Comparison of ENCODE assay signal across 21 cellular contexts in genomic region chr2:161095314-161095713, GRCh38.
DNase-seq lines count a peak whose midpoint lies in the region; ATAC-seq and TF ChIP-seq lines count a peak whose summit lies in the region.
"Had no signal": no experiment of that assay in that cellular context is flagged by ENCODE, and none has a peak within 500 bp of the region (broad histone marks: within the 10 kb centered on the region; RNA-seq: fewer than 3 reads in every experiment).

No MANE protein-coding gene starts in this region.

- H3K4me3 Mint-ChIP-seq in mesothelial cell of epicardium: no peak overlapping the region
- H3K4me3 Mint-ChIP-seq: CD4-positive, alpha-beta memory T cell; HFFc6; IgD-negative memory B cell; T-helper 2 cell treated with Interferon-gamma antibody and Interleukin-4, amounts not matched to agents 5 μg/mL and 100 μg/mL, for 36 hours had no signal

- no peak overlapping the region for H3K9ac ChIP-seq in HCT116 (ENCODE audit: low read length)
- H3K9ac ChIP-seq: BLaER1 had no signal

- TF ChIP-seq POLR2A in HCT116 (IDR thresholded peaks at IDR 0.05; ENCODE audit: borderline replicate concordance, extremely low read depth, insufficient read depth, insufficient read length) (no peak), Raji (IDR thresholded peaks at IDR 0.05; ENCODE audit: insufficient read depth, low read depth, low read length) (0 out of 2 replicates have a peak, but pooled peaks have one; percentile 21)

- H3K4me3 ChIP-seq in GM12865 (ENCODE audit: low read depth, low read length) (peak overlapping the region; percentile 44), HCT116 (replicated peaks in 1 of 2; ENCODE audit: low read depth in 1 of 2, low read length in 2 of 2) (no peak overlapping the region)
- H3K4me3 ChIP-seq: A549, BLaER1, SK-N-MC had no signal

- DNase-seq in GM12865 (ENCODE audit: low read depth) (no peak), HCT116 (ENCODE audit: low read depth, low spot score) (no peak), mesothelial cell of epicardium (ENCODE audit: low spot score in 2 of 2, unreplicated experiment in 2 of 2) (no peak), MV-4-11 (lab: John Stamatoyannopoulos, UW) (no peak), left ventricle myocardium superior (no peak), NCI-H524 (lab: John Stamatoyannopoulos, UW) (no peak)
- DNase-seq: CD4-positive, alpha-beta memory T cell; DMS153; GOT3; HFFc6; NCI-H1417 treated with DMSO at 0.1 percent for 48 hours; NCI-H1930; NCI-H69; SHP77 had no signal

- H3K9me3 Mint-ChIP-seq in mesothelial cell of epicardium: peaks cover 6% of the 10 kb centered on the region
- H3K9me3 Mint-ChIP-seq: HFFc6, IgD-negative memory B cell had no signal

- TF ChIP-seq RAD21 in HCT116 (IDR thresholded peaks at IDR 0.05; ENCODE audit: low read depth): no peak

- H3K36me3 ChIP-seq in HCT116 (ENCODE audit: control insufficient read depth in 1 of 2, insufficient read depth in 2 of 2, low read length in 2 of 2): no peaks in the 10 kb centered on the region
- H3K36me3 ChIP-seq: BLaER1 had no signal

- no peaks in the 10 kb centered on the region for H3K9me2 ChIP-seq in HCT116 (ENCODE audit: insufficient read depth)

- peaks cover 16% of the 10 kb centered on the region for H3K4me1 Mint-ChIP-seq in mesothelial cell of epicardium

- intact Hi-C loops in HCT116 (cut with micrococcal nuclease) (no loop called here), left ventricle myocardium superior (cut with micrococcal nuclease) (no loop called here)

- no peak overlapping the region for H3K4me2 ChIP-seq in HCT116 (ENCODE audit: low read length)
- H3K4me2 ChIP-seq: A549 had no signal

- no peaks in the 10 kb centered on the region for H3K27me3 Mint-ChIP-seq in mesothelial cell of epicardium (ENCODE audit: low read depth)
- H3K27me3 Mint-ChIP-seq: CD4-positive, alpha-beta memory T cell had no signal

- no TSS peak for BruUV-seq in HCT116 (replicated peaks; lab: Mats Ljungman, UMichigan)

- RAD21 ChIA-PET in HCT116 (lab: Charles Lee; ENCODE audit: low non-redundant PET in 1 of 2, low total read pairs in 2 of 2, uncharacterized antibody in 2 of 2, unreplicated experiment in 2 of 2): no interaction called here

- peaks cover 4% of the 10 kb centered on the region for H3K36me3 Mint-ChIP-seq in mesothelial cell of epicardium
- H3K36me3 Mint-ChIP-seq: CD4-positive, alpha-beta memory T cell; IgD-negative memory B cell had no signal

- H3K27ac ChIP-seq in HCT116 (ENCODE audit: low read depth, low read length): no peak overlapping the region
- H3K27ac ChIP-seq: A549, BLaER1, SK-N-MC had no signal

- CTCF ChIA-PET in HCT116 (lab: Charles Lee): no interaction called here

- H3K9me3 ChIP-seq in HCT116 (ENCODE audit: control insufficient read depth in 1 of 2, insufficient read depth in 1 of 2, low read depth in 1 of 2, low read length in 2 of 2): no peaks in the 10 kb centered on the region
- H3K9me3 ChIP-seq: A549, BLaER1 had no signal

- peaks cover 0 to 4% of the 10 kb centered on the region in 2 experiments; a peak in 1 of 4 replicates for H3K4me1 ChIP-seq in HCT116 (ENCODE audit: control insufficient read depth in 1 of 2, insufficient read depth in 2 of 2, low read length in 2 of 2)
- H3K4me1 ChIP-seq: A549 had no signal

- H4K20me1 ChIP-seq in HCT116 (ENCODE audit: insufficient read depth): no peaks in the 10 kb centered on the region; the same call in 1 of the 2 replicates
- H4K20me1 ChIP-seq: BLaER1 had no signal

- peak overlapping the region; percentile 56 for H3K27ac Mint-ChIP-seq in mesothelial cell of epicardium
- H3K27ac Mint-ChIP-seq: CD4-positive, alpha-beta memory T cell; HFFc6; T-helper 2 cell treated with Interferon-gamma antibody and Interleukin-4, amounts not matched to agents 5 μg/mL and 100 μg/mL, for 36 hours had no signal

- ATAC-seq in HCT116 (no peak), left ventricle myocardium superior (no peak), HG03196 (IDR thresholded peaks at IDR 0.05; ENCODE audit: unreplicated experiment) (no peak)
- ATAC-seq: A549 had no signal

- POLR2A ChIA-PET in HCT116 (lab: Charles Lee): no interaction called here

- no peaks in the 10 kb centered on the region for H3K79me2 ChIP-seq in HCT116 (ENCODE audit: insufficient read depth, low read length)

- TF ChIP-seq CTCF in GM12865 (IDR thresholded peaks at IDR 0.05; ENCODE audit: insufficient read depth, low read depth, low read length, missing control alignments) (no peak), HCT116 (IDR thresholded peaks at IDR 0.05 in 2 of 3, conservative IDR thresholded peaks at IDR 0.05 in 1 of 3; ENCODE audit: borderline replicate concordance in 1 of 3, insufficient read depth in 1 of 3, low read depth in 2 of 3, low read length in 2 of 3) (no peak), mesothelial cell of epicardium (IDR thresholded peaks at IDR 0.05; ENCODE audit: unreplicated experiment) (no peak)

- peak overlapping the region; percentile 64 for H2AFZ ChIP-seq in HCT116 (ENCODE audit: low read depth, low read length, poor library complexity, severe bottlenecking)

- H3K27me3 ChIP-seq in HCT116 (ENCODE audit: insufficient read depth, low read length): no peaks in the 10 kb centered on the region
- H3K27me3 ChIP-seq: BLaER1 had no signal

TF ChIP-seq in HCT116, 20 proteins besides CTCF, POLR2A, EP300 and RAD21:
- no peak for TF ChIP-seq CBX3 (IDR thresholded peaks at IDR 0.05; ENCODE audit: low read depth)
- TF ChIP-seq SP1 (IDR thresholded peaks at IDR 0.05; ENCODE audit: low read depth): no peak
